In the genomic region with DNA sequence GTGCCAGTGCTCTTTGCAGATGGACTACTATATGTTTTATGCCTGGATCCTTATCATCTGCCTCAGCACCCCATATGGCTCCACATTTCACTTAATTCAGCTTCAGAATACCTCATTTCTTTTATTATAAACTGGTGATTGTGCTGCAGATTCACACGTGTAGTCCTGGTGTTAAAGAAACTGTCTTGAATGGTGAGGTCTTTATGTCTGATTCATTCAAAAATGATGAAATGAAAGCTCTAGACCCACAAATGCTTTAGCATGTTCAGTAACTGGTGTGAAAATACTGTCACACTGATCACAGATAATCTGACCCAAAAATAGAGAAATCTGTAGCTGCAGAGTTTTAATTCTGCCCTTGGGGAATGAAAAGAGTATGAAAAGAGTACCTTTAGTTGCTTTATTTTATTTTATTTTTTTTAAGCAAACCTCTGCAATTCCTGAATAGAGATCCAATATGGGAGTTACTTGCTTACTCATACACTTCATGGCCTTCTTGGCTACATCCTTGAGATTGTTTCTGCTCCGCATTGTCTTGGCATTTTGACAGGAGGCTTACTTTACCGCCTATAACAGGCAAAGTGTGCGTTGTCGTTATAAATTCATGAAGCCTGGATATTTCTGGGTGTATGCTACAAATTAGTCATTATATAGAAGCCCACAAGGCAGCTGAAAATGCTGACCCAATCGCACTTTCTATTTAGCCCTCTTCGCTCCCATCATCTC, we compare ENCODE assay signal across 8 cellular contexts. TPM values are rescaled to one million over a fixed set of nuclear protein-coding genes. Genes with fewer than 3 reads are reported as not detected.
A peak's percentile ranks its signal among the peaks of the same experiment; 100 is the strongest.
DNase-seq lines count a peak whose midpoint lies in the region; ATAC-seq and TF ChIP-seq lines count a peak whose summit lies in the region.

No MANE protein-coding gene starts in this region.

- H3K27me3 ChIP-seq in right cardiac atrium (ENCODE audit: control insufficient read depth, insufficient read depth): no peaks in the 10 kb centered on the region
- no peaks in the 10 kb centered on the region for H3K27me3 ChIP-seq in upper lobe of left lung

- ATAC-seq in right cardiac atrium: no peak
- ATAC-seq in upper lobe of left lung (ENCODE audit: low FRiP score in 2 of 2): no peak

- TF ChIP-seq EP300 in upper lobe of left lung (IDR thresholded peaks at IDR 0.05): no peak

- intact Hi-C loops in right cardiac atrium (cut with DNase I): no loop called here
- intact Hi-C loops in cardiac septum (cut with DNase I): loop anchor here (10.0 kb wide), 3 partner anchors 259 to 1241 kb away; no protein-coding TSS in a partner anchor

- TF ChIP-seq POLR2A in upper lobe of left lung (IDR thresholded peaks at IDR 0.05): no peak

- no peaks in the 10 kb centered on the region for H3K9me3 ChIP-seq in right cardiac atrium (ENCODE audit: control insufficient read depth, low read length)
- no peaks in the 10 kb centered on the region for H3K9me3 ChIP-seq in upper lobe of left lung

- DNase-seq in right cardiac atrium (no peak), cardiac septum (ENCODE audit: low spot score) (no peak), astrocyte of the cerebellum (ENCODE audit: low read depth) (no peak), kidney tubule cell (ENCODE audit: low spot score) (peak; percentile 38), upper lobe of left lung (no peak), NCI-H146 treated with DMSO at 0.1 percent for 48 hours (lab: John Stamatoyannopoulos, UW; ENCODE audit: unreplicated experiment) (no peak), NCI-H526 treated with DMSO at 0.1 percent for 48 hours (lab: John Stamatoyannopoulos, UW) (no peak), SW 1271 (lab: John Stamatoyannopoulos, UW) (no peak)

- H3K4me1 ChIP-seq in right cardiac atrium (ENCODE audit: control insufficient read depth, insufficient read depth, low read length) (peaks cover 6% of the 10 kb centered on the region), upper lobe of left lung (peaks cover 15 to 57% (median 31%) of the 10 kb centered on the region in 4 donors)

- in situ Hi-C loops in astrocyte of the cerebellum (cut with HindIII; ENCODE audit: low sequenced_read_pairs): no loop called here

- H3K27ac ChIP-seq in right cardiac atrium (ENCODE audit: low read length) (no peak overlapping the region), upper lobe of left lung (peak overlapping the region in 2 of 4 donors; percentile 92 to 95)

- TF ChIP-seq CTCF in astrocyte of the cerebellum (IDR thresholded peaks at IDR 0.05; ENCODE audit: low read depth, low read length, missing control alignments): no peak
- no peak for TF ChIP-seq CTCF in upper lobe of left lung (IDR thresholded peaks at IDR 0.05)

- H3K4me3 ChIP-seq in right cardiac atrium (ENCODE audit: low read length): peak overlapping the region; percentile 5
- H3K4me3 ChIP-seq in astrocyte of the cerebellum (ENCODE audit: low read depth, low read length): peak overlapping the region; percentile 56
- peak overlapping the region in 3 of 4 donors; percentile 76 to 86 (median 84) for H3K4me3 ChIP-seq in upper lobe of left lung

- WGBS in right cardiac atrium: 64% methylated on average over 7 of the region's 7 CpGs
- 48 to 50% methylated on average over 7 of the region's 7 CpGs for WGBS in upper lobe of left lung, 2 donors

- H3K36me3 ChIP-seq in upper lobe of left lung: peaks cover 0 to 5% (median 0%) of the 10 kb centered on the region in 4 donors

RNA-seq across cellular contexts. Expression of gene RGMB, which starts 2.7 kb away (rescaled TPM):
- 10 to 100 TPM; 15.6 to 17.7 (median 16.7) TPM for total RNA-seq in right cardiac atrium
- polyA plus RNA-seq in right cardiac atrium: 6.5 TPM
- total RNA-seq in cardiac septum: 14.4 TPM
- total RNA-seq in upper lobe of left lung: 10 to 100 TPM; 19.0 to 52.2 (median 33.1) TPM

Comparison
In these comparisons a context has a peak if more than half of its experiments do, and no peak if none do; other contexts are left out.
1. H3K4me3 ChIP-seq: peak in every context shown above with its lines; median percentile 84 in upper lobe of left lung; 56 in astrocyte of the cerebellum; 5 in right cardiac atrium.